Comparison of ENCODE assay signal across 8 cellular contexts in the genomic region with DNA sequence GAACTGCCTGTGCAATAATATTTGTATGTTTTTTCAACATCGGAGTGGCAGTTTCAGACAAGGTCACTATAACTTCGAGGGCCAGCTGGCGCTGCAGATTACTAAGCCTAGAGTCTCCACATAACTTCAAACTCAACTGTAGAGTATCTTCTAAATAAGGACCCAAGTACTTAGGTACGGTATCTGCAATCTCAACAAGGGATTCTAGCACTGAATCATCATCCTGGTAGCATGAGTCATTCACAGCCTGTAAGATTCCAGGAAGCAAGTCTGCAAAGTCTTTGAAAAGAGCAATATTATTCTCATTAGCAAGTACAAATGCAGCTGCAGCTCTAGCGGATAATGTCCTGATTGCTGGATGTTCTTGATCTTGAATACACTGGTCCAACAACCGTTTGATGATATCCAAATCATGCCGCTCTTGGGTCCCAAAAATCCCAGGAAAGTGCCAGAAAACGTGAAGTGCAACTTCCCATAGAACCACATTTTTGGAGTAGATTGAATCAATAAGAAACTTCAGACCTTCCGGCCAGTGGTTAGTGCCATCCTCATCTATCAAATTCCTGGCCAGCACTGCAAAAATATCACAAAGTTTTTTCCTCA. TPM values are rescaled to one million over a fixed set of nuclear protein-coding genes. Genes with fewer than 3 reads are reported as not detected.
DNase-seq lines count a peak whose midpoint lies in the region; ATAC-seq and TF ChIP-seq lines count a peak whose summit lies in the region.

No MANE protein-coding gene starts in this region.

- H3K9me2 ChIP-seq in HCT116 (ENCODE audit: insufficient read depth) = no peaks in the 10 kb centered on the region

- H3K27ac ChIP-seq in HCT116 (ENCODE audit: low read depth, low read length) (peak overlapping the region; percentile 35; the same call in 1 of the 2 replicates), rectal smooth muscle tissue (ENCODE audit: low read depth, low read length) (peak overlapping the region; percentile 88)

- H3K4me2 ChIP-seq in HCT116 (ENCODE audit: low read length) = peak overlapping the region; percentile 87

- CTCF ChIA-PET in HCT116 (lab: Charles Lee) = interaction anchor here (1.1 kb wide), 1 partner anchor 9 kb away, joined by 6 read pairs; no protein-coding TSS in a partner anchor

- intact Hi-C loops in HCT116 (cut with micrococcal nuclease) = no loop called here

- POLR2A ChIA-PET in HCT116 (lab: Charles Lee) = interaction anchor here (1.1 kb wide), 1 partner anchor 9 kb away, joined by 10 read pairs; no protein-coding TSS in a partner anchor

- H3K36me3 ChIP-seq in HCT116 (ENCODE audit: control insufficient read depth in 1 of 2, insufficient read depth in 2 of 2, low read length in 2 of 2) (peaks cover 7 to 19% of the 10 kb centered on the region in 2 experiments; a peak in 2 of 4 replicates), rectal smooth muscle tissue (ENCODE audit: control insufficient read depth, insufficient read depth, low read length) (peaks cover 4% of the 10 kb centered on the region)

- H2AFZ ChIP-seq in HCT116 (ENCODE audit: low read depth, low read length, poor library complexity, severe bottlenecking) = peak overlapping the region; percentile 46

- H3K9ac ChIP-seq in HCT116 (ENCODE audit: low read length) (peak overlapping the region; percentile 75), rectal smooth muscle tissue (ENCODE audit: low read length) (peak overlapping the region; percentile 78)

- peaks cover 51% of the 10 kb centered on the region for H3K79me2 ChIP-seq in HCT116 (ENCODE audit: insufficient read depth, low read length)

- H3K4me1 ChIP-seq in HCT116 (ENCODE audit: control insufficient read depth in 1 of 2, insufficient read depth in 2 of 2, low read length in 2 of 2) = peaks cover 0 to 14% of the 10 kb centered on the region in 2 experiments; a peak in 3 of 4 replicates
- peaks cover 6% of the 10 kb centered on the region for H3K4me1 ChIP-seq in rectal smooth muscle tissue (ENCODE audit: control insufficient read depth, insufficient read depth, low read length)

- TF ChIP-seq POLR2A in HCT116 (IDR thresholded peaks at IDR 0.05; ENCODE audit: borderline replicate concordance, extremely low read depth, insufficient read depth, insufficient read length) = no peak

- no peaks in the 10 kb centered on the region for H3K9me3 ChIP-seq in HCT116 (ENCODE audit: control insufficient read depth in 1 of 2, insufficient read depth in 1 of 2, low read depth in 1 of 2, low read length in 2 of 2)

- no peak for TF ChIP-seq RAD21 in HCT116 (IDR thresholded peaks at IDR 0.05; ENCODE audit: low read depth)

- H3K27me3 ChIP-seq in HCT116 (ENCODE audit: insufficient read depth, low read length) (no peaks in the 10 kb centered on the region), rectal smooth muscle tissue (ENCODE audit: control insufficient read depth, insufficient read depth, low read length) (no peaks in the 10 kb centered on the region)

- RAD21 ChIA-PET in HCT116 (lab: Charles Lee; ENCODE audit: low non-redundant PET in 1 of 2, low total read pairs in 2 of 2, uncharacterized antibody in 2 of 2, unreplicated experiment in 2 of 2) = no interaction called here

- peak; percentile 3; the same call in 1 of the 2 replicates for ATAC-seq in HCT116
- no peak for ATAC-seq in HG02759 (IDR thresholded peaks at IDR 0.05; ENCODE audit: unreplicated experiment)

- DNase-seq in A172 (ENCODE audit: low spot score) (peak; percentile 69), HCT116 (ENCODE audit: low read depth, low spot score) (peak; percentile 7), glomerular visceral epithelial cell (ENCODE audit: extremely low spot score) (peak; percentile 55), NCI-H748 treated with DMSO at 0.1 percent for 48 hours (lab: John Stamatoyannopoulos, UW) (no peak), NCI-H2171 (lab: John Stamatoyannopoulos, UW) (no peak)
- DNase-seq in activated T-cell treated with anti-CD3 and anti-CD28 coated beads, Interleukin-2, amount 50 U/mL, for 48 hours = peak; percentile 34 to 39

- TSS peak; percentile 56 for BruUV-seq in HCT116 (replicated peaks; lab: Mats Ljungman, UMichigan)

- H3K4me3 ChIP-seq in HCT116 (replicated peaks in 1 of 2; ENCODE audit: low read depth in 1 of 2, low read length in 2 of 2) = peak overlapping the region; percentile 84 to 90
- H3K4me3 ChIP-seq in rectal smooth muscle tissue (ENCODE audit: low read length) = peak overlapping the region; percentile 96

- no peak for TF ChIP-seq CTCF in HCT116 (IDR thresholded peaks at IDR 0.05 in 2 of 3, conservative IDR thresholded peaks at IDR 0.05 in 1 of 3; ENCODE audit: borderline replicate concordance in 1 of 3, insufficient read depth in 1 of 3, low read depth in 2 of 3, low read length in 2 of 3)

- H4K20me1 ChIP-seq in HCT116 (ENCODE audit: insufficient read depth) = no peaks in the 10 kb centered on the region

TF ChIP-seq in HCT116, 20 proteins besides CTCF, POLR2A, EP300 and RAD21:
- TF ChIP-seq, protein P1, sequence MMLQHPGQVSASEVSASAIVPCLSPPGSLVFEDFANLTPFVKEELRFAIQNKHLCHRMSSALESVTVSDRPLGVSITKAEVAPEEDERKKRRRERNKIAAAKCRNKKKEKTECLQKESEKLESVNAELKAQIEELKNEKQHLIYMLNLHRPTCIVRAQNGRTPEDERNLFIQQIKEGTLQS (IDR thresholded peaks at IDR 0.05) = no peak
- TF ChIP-seq SRF (IDR thresholded peaks at IDR 0.05; ENCODE audit: low read depth) (no peak), CBX3 (IDR thresholded peaks at IDR 0.05; ENCODE audit: low read depth) (no peak), ZNF274 (IDR thresholded peaks at IDR 0.05; ENCODE audit: low read depth, low read length) (no peak), SP1 (IDR thresholded peaks at IDR 0.05; ENCODE audit: low read depth) (no peak), JUND (IDR thresholded peaks at IDR 0.05) (peak; percentile 49; the same call in 1 of the 2 replicates), FOSL1 (IDR thresholded peaks at IDR 0.05; ENCODE audit: low read depth) (peak; percentile 55), ZFX (IDR thresholded peaks at IDR 0.05) (no peak)
- TF ChIP-seq, protein P2, sequence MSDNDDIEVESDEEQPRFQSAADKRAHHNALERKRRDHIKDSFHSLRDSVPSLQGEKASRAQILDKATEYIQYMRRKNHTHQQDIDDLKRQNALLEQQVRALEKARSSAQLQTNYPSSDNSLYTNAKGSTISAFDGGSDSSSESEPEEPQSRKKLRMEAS (IDR thresholded peaks at IDR 0.05) = 0 out of 2 replicates have a peak, but pooled peaks have one; percentile 19

RNA-seq across cellular contexts. Expression of a gene that starts 0.7 kb away (rescaled TPM):
- 37.3 and 39.3 TPM in 2 replicates for total RNA-seq in A172 (2014; rRNA removed; shearing (Covaris generic))
- total RNA-seq in HCT116 (2021; ENCODE audit: unreplicated experiment) = 12.7 TPM
- polyA plus RNA-seq in HCT116 (2012) = 7.7 and 8.7 TPM in 2 replicates

Comparison
In these comparisons a context has a peak if more than half of its experiments do, and no peak if none do; other contexts are left out.
1. DNase-seq: peak in A172 (single experiment), HCT116 (single experiment), activated T-cell treated with anti-CD3 and anti-CD28 coated beads, Interleukin-2, amount 50 U/mL, for 48 hours (2 of 2) and glomerular visceral epithelial cell (single experiment); none in NCI-H748 treated with DMSO at 0.1 percent for 48 hours (single experiment) and NCI-H2171 (single experiment).